ENCODE assay signal across 19 cellular contexts in the genomic region with DNA sequence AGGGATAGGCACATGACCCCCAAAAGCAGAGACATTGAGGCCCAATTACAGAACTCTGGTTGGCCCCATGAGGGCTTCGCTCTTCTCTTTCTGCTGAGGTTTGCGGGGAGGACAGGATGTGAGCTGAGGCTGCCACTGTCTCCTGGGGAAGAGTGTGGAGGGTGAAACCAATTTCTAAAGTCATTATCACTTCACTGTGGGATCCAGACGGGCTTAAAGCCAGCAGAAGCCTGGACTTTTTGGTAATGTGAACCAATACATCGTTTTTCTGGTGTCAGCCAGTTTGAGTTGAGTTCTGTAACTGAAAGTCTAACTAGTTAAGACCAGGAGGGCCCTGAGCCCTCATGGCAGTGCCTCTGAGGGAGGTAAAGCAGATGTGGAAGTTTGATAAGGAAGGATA.
"Had no signal": no experiment of that assay in that cellular context is flagged by ENCODE, and none has a peak within 500 bp of the region (broad histone marks: within the 10 kb centered on the region; RNA-seq: fewer than 3 reads in every experiment).

No MANE protein-coding gene starts in this region.

- H3K9me3 Mint-ChIP-seq: stimulated activated naive B cell treated with anti-CD40 and anti-IgM and Interleukin-4, amounts not matched to agents 10 μg/mL and 1 μg/mL and 100 μg/mL, for 72 hours; stimulated activated naive CD8-positive, alpha-beta T cell treated with anti-CD3 and anti-CD28 coated beads, Interleukin-15, amount 100 ng/mL, for 72 hours had no signal

- H3K4me3 ChIP-seq: colonic mucosa, heart left ventricle, lung, ovary, right atrium auricular region, sigmoid colon, skin epidermis, thoracic aorta, transverse colon had no signal

- ATAC-seq: heart left ventricle; left colon; left ventricle myocardium superior; naive thymus-derived CD4-positive, alpha-beta T cell; stimulated activated naive B cell treated with anti-CD40 and anti-IgM and Interleukin-4, amounts not matched to agents 10 μg/mL and 1 μg/mL and 100 μg/mL, for 72 hours; stimulated activated naive CD8-positive, alpha-beta T cell treated with anti-CD3 and anti-CD28 coated beads, Interleukin-15, amount 100 ng/mL, for 72 hours had no signal

- H3K36me3 ChIP-seq: colonic mucosa, neutrophil, ovary had no signal

- H3K4me1 ChIP-seq: colonic mucosa, heart left ventricle, right atrium auricular region, sigmoid colon, transverse colon had no signal

- H3K9me3 ChIP-seq: colonic mucosa, heart left ventricle, neutrophil, ovary, right atrium auricular region, sigmoid colon, thoracic aorta, transverse colon had no signal

- DNase-seq: colonic mucosa; dermis blood vessel endothelial cell; heart left ventricle; hippocampal formation; left colon; left ventricle myocardium superior; naive thymus-derived CD4-positive, alpha-beta T cell; ovary; sigmoid colon; stimulated activated CD4-positive, alpha-beta T cell treated with anti-CD3 and anti-CD28 coated beads, Interleukin-2, amount 100 ng/mL, for 24 hours; stimulated activated CD4-positive, alpha-beta T cell treated with anti-CD3 and anti-CD28 coated beads, Interleukin-4, amount 100 ng/mL, for 4 hours; stimulated activated naive B cell treated with anti-CD40 and anti-IgM and Interleukin-4, amounts not matched to agents 10 μg/mL and 1 μg/mL and 100 μg/mL, for 72 hours; stimulated activated naive CD8-positive, alpha-beta T cell treated with anti-CD3 and anti-CD28 coated beads, Interleukin-15, amount 100 ng/mL, for 72 hours; transverse colon had no signal

- H3K27ac ChIP-seq: colonic mucosa, heart left ventricle, neutrophil, ovary, right atrium auricular region, sigmoid colon, skin epidermis, thoracic aorta, transverse colon had no signal

- H3K4me1 Mint-ChIP-seq: stimulated activated naive CD8-positive, alpha-beta T cell treated with anti-CD3 and anti-CD28 coated beads, Interleukin-15, amount 100 ng/mL, for 72 hours had no signal

- H3K4me3 Mint-ChIP-seq: naive thymus-derived CD4-positive, alpha-beta T cell; stimulated activated naive B cell treated with anti-CD40 and anti-IgM and Interleukin-4, amounts not matched to agents 10 μg/mL and 1 μg/mL and 100 μg/mL, for 72 hours; stimulated activated naive CD8-positive, alpha-beta T cell treated with anti-CD3 and anti-CD28 coated beads, Interleukin-15, amount 100 ng/mL, for 72 hours had no signal

- H3K27ac Mint-ChIP-seq: naive thymus-derived CD4-positive, alpha-beta T cell; stimulated activated naive B cell treated with anti-CD40 and anti-IgM and Interleukin-4, amounts not matched to agents 10 μg/mL and 1 μg/mL and 100 μg/mL, for 72 hours had no signal

- H3K27me3 ChIP-seq: colonic mucosa, heart left ventricle, neutrophil, ovary, right atrium auricular region, sigmoid colon, transverse colon had no signal
